ENCODE assay signal across 27 cellular contexts in the genomic region with DNA sequence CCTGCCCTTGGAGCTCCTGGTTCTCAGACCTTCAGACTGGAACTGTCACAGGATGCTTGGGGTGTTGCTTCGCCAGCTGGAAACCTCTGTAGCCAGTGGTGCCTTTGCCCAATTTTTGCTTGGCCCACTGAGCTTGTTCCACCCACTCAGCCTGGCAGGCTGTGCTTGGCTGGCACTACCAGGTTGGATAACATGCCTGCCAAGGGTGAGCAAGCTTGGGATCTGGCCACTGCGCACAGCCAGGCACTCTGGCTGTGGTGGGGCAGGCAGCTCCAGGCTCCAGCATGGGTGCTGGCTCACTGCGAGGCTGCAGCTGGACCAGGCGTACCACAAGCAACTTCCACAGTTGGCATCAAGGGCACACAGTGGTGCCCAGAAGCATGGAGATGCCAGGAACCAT.
"Had no signal": no experiment of that assay in that cellular context is flagged by ENCODE, and none has a peak within 500 bp of the region (broad histone marks: within the 10 kb centered on the region; RNA-seq: fewer than 3 reads in every experiment).

No MANE protein-coding gene starts in this region.

- H3K4me1 ChIP-seq: ascending aorta, body of pancreas, SJSA1 had no signal

- ATAC-seq: activated CD8-positive, alpha-beta memory T cell treated with anti-CD3 and anti-CD28 coated beads, Interleukin-2, amount 10 ng/mL, durations not matched to agents 7 days and 5 days; body of pancreas; Panc1; SK-N-SH treated with all-trans-retinoic acid at 6 μM for 48 hours; WTC11 had no signal

- H3K27me3 ChIP-seq: ascending aorta, body of pancreas, SJSA1 had no signal

- DNase-seq: activated CD4-positive, alpha-beta T cell treated with anti-CD3 and anti-CD28 coated beads, Interleukin-2, amount 10 ng/mL, durations not matched to agents 24 days and 14 days; activated CD4-positive, alpha-beta T cell treated with anti-CD3 and anti-CD28 coated beads, Interleukin-2, amount 50 U/mL, for 48 hours; activated CD4-positive, CD25-positive, alpha-beta regulatory T cell treated with anti-CD3 and anti-CD28 coated beads, Interleukin-2, amount 50 U/mL, for 72 hours; activated CD8-positive, alpha-beta memory T cell treated with anti-CD3 and anti-CD28 coated beads, Interleukin-2, amount 10 ng/mL, durations not matched to agents 7 days and 5 days; activated effector memory CD4-positive, alpha-beta T cell treated with Interleukin-2 at 50 U/mL for 16 hours; activated naive CD4-positive, alpha-beta T cell; activated T-cell treated with anti-CD3 and anti-CD28 coated beads, Interleukin-2, amount 50 U/mL, for 24 hours; body of pancreas; IMR-90; Kasumi-1; KBM-7; NCI-H1048; NCI-H146; NCI-H1930; NCI-H2171; NCI-H2227 treated with DMSO at 0.1 percent for 48 hours; NCI-H510A; NCI-H526 treated with DMSO at 0.1 percent for 48 hours; NCI-H82; RPMI8226; SHP77; SW 1271 had no signal

- H3K4me3 ChIP-seq: ascending aorta, body of pancreas, SJSA1 had no signal

- H3K36me3 ChIP-seq: ascending aorta, SJSA1 had no signal

- H3K27ac ChIP-seq: ascending aorta, body of pancreas, SJSA1 had no signal

- H3K9me3 ChIP-seq: ascending aorta, body of pancreas, SJSA1 had no signal
